18 cellular contexts compared by ENCODE assay signal in the genomic region with DNA sequence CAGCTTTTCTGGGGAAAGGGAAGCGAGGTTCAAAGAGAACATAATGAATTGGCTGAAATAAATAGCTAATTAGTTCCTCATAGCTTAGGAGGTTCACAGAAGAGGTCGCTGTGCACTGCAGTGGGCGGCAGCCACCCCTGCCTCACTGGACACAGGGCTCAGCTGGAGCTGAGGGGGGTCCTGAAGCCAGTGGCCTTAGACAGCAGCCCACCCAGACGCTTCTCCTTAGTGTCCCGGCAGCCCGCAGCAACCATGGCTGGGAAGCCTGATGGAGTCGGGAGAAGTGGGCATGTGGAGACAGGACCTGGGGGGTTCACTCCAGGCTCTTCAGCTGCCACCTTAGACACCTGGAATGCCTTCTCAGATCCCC.
"Had no signal": no experiment of that assay in that cellular context is flagged by ENCODE, and none has a peak within 500 bp of the region (broad histone marks: within the 10 kb centered on the region; RNA-seq: fewer than 3 reads in every experiment).

No MANE protein-coding gene starts in this region.

- H3K27me3 ChIP-seq: colonic mucosa, pancreas had no signal

- H3K4me3 ChIP-seq: colonic mucosa, lung, pancreas, tibial nerve had no signal

- DNase-seq: activated CD4-positive, CD25-positive, alpha-beta regulatory T cell treated with anti-CD3 and anti-CD28 coated beads, Interleukin-2, amount 50 U/mL, for 72 hours; activated naive CD4-positive, alpha-beta T cell treated with anti-CD3 and anti-CD28 coated beads, Interleukin-2, amount 50 U/mL, for 16 hours; activated T-cell treated with anti-CD3 and anti-CD28 coated beads, Interleukin-2, amount 50 U/mL, for 1 hour; central memory CD4-positive, alpha-beta T cell; colonic mucosa; effector CD8-positive, alpha-beta T cell; foreskin melanocyte; left colon; natural killer cell; pancreas; SHP77; SK-N-SH; stimulated activated CD4-positive, alpha-beta T cell treated with anti-CD3 and anti-CD28 coated beads, Interleukin-12 subunit alpha, Interleukin-12 subunit beta, amount 100 ng/mL, for 4 hours; T-helper 1 cell; T1000 had no signal

- H3K36me3 ChIP-seq: colonic mucosa, pancreas, tibial nerve had no signal

- H3K9me3 ChIP-seq: colonic mucosa, pancreas, SK-N-SH, tibial nerve had no signal

- H3K27ac ChIP-seq: colonic mucosa, pancreas, tibial nerve had no signal

- H3K4me1 ChIP-seq: colonic mucosa, pancreas, tibial nerve had no signal

- ATAC-seq: left colon; natural killer cell; pancreas; stimulated activated effector memory CD8-positive, alpha-beta T cell treated with anti-CD3 and anti-CD28 coated beads, Interleukin-12 subunit alpha, Interleukin-12 subunit beta, amount 100 ng/mL, for 72 hours had no signal
